In the genomic region with DNA sequence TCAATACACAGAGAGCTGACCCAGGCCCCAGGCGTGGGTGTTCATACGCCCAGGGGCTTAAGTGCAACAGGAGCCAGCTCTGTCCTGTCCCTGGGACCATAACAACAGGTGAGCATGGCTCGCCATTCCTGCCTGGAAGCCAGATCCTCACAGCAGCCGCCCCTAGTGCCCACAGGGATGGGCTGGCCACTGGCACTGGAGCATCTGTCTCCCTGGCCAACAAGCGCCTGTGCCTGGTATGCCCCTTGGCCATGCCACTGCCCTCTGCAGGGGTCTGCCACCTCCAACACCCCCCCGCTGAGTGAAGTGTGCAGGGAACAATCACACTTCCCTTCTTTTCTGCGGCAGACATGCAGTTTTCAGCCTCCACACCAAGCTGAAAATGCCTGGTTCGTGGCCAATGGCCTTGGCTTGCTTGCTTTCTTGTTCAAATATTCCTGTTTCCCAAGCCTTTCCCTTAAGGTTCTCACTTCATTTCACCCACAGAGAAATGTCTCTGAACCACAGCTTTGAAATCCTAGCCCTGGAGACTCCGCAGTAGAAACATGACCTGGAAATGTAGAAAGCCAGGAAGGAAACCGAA, we compare ENCODE assay signal across 23 cellular contexts. TPM values are rescaled to one million over a fixed set of nuclear protein-coding genes. Genes with fewer than 3 reads are reported as not detected.
A peak's percentile ranks its signal among the peaks of the same experiment; 100 is the strongest.
DNase-seq lines count a peak whose midpoint lies in the region; ATAC-seq and TF ChIP-seq lines count a peak whose summit lies in the region.
"Had no signal": no experiment of that assay in that cellular context is flagged by ENCODE, and none has a peak within 500 bp of the region (broad histone marks: within the 10 kb centered on the region; RNA-seq: fewer than 3 reads in every experiment).

No MANE protein-coding gene starts in this region.

- WGBS in heart right ventricle, 2 donors: 64 to 66% methylated on average over 10 of the region's 10 CpGs

- H3K9me3 Mint-ChIP-seq in endothelial cell (ENCODE audit: unreplicated experiment) (no peaks in the 10 kb centered on the region), T-cell (no peaks in the 10 kb centered on the region)
- H3K9me3 Mint-ChIP-seq: activated CD4-positive, alpha-beta memory T cell treated with anti-CD3 and anti-CD28 coated beads for 36 hours; activated T-helper 2 cell treated with anti-CD3 and anti-CD28 coated beads, Interferon-gamma antibody, Interleukin-2, Interleukin-4, amounts not matched to agents 10 μg/mL and 5 μg/mL and 100 μg/mL, durations not matched to agents 14 hours and 24 hours and 36 hours; CD8-positive, alpha-beta T cell; nephron progenitor cell had no signal

- peaks cover 7% of the 10 kb centered on the region for H3K27me3 Mint-ChIP-seq in endothelial cell (ENCODE audit: unreplicated experiment)
- peaks cover 45 to 63% of the 10 kb centered on the region in 2 donors for H3K27me3 Mint-ChIP-seq in T-cell

- ATAC-seq in heart right ventricle: peak in 3 of 8 donors; percentile 3 to 24 (median 19)
- ATAC-seq in T-cell (replicated peaks in 1 of 4): no peak
- ATAC-seq: CD8-positive, alpha-beta T cell; esophagus mucosa; K562 had no signal

- peaks cover 14 to 67% (median 48%) of the 10 kb centered on the region in 9 donors for H3K4me1 ChIP-seq in heart right ventricle

- H3K4me3 Mint-ChIP-seq in endothelial cell (ENCODE audit: unreplicated experiment): no peak overlapping the region
- no peak overlapping the region for H3K4me3 Mint-ChIP-seq in T-cell
- H3K4me3 Mint-ChIP-seq: activated CD4-positive, alpha-beta memory T cell treated with anti-CD3 and anti-CD28 coated beads for 36 hours; activated naive CD8-positive, alpha-beta T cell; CD8-positive, alpha-beta T cell; nephron progenitor cell had no signal

- H3K27ac Mint-ChIP-seq in endothelial cell (ENCODE audit: unreplicated experiment) (no peak overlapping the region), T-cell (no peak overlapping the region)
- H3K27ac Mint-ChIP-seq: activated CD4-positive, alpha-beta memory T cell treated with anti-CD3 and anti-CD28 coated beads for 36 hours; activated naive CD8-positive, alpha-beta T cell; activated T-helper 2 cell treated with anti-CD3 and anti-CD28 coated beads, Interferon-gamma antibody, Interleukin-2, Interleukin-4, amounts not matched to agents 10 μg/mL and 5 μg/mL and 100 μg/mL, durations not matched to agents 14 hours and 24 hours and 36 hours; CD8-positive, alpha-beta T cell; nephron progenitor cell had no signal

- DNase-seq in caudate nucleus (lab: John Stamatoyannopoulos, UW) (peak in 2 of 61 donors; percentile 10 to 49), heart right ventricle (peak in 1 of 2 donors; percentile 29), posterior vena cava (ENCODE audit: low spot score) (peak; percentile 82), retina (no peak), endothelial cell (ENCODE audit: low spot score) (no peak), T-cell (no peak)
- no peak for DNase-seq in activated CD4-positive, alpha-beta T cell treated with anti-CD3 and anti-CD28 coated beads, Interleukin-2, amount 50 U/mL, for 1 hour
- DNase-seq: activated CD4-positive, alpha-beta memory T cell treated with anti-CD3 and anti-CD28 coated beads for 36 hours; activated CD8-positive, alpha-beta memory T cell treated with anti-CD3 and anti-CD28 coated beads, Interleukin-2, amount 50 U/mL, for 48 hours; CD8-positive, alpha-beta T cell; effector CD8-positive, alpha-beta T cell; gastrocnemius medialis; NCI-H2081; NCI-H82; nephron progenitor cell; stimulated activated CD4-positive, alpha-beta T cell treated with anti-CD3 and anti-CD28 coated beads, Interleukin-1b, Interleukin-23, amount 100 ng/mL, for 48 hours; T-helper 9 cell had no signal

- H3K36me3 ChIP-seq in heart right ventricle: peaks cover 0 to 3% (median 0%) of the 10 kb centered on the region in 9 donors
- H3K36me3 ChIP-seq: gastrocnemius medialis had no signal

- no peaks in the 10 kb centered on the region for H3K27me3 ChIP-seq in heart right ventricle
- H3K27me3 ChIP-seq: gastrocnemius medialis had no signal

- H3K9me3 ChIP-seq in heart right ventricle: no peaks in the 10 kb centered on the region
- H3K9me3 ChIP-seq: gastrocnemius medialis had no signal

- no peak for TF ChIP-seq CTCF in heart right ventricle (IDR thresholded peaks at IDR 0.05)
- TF ChIP-seq CTCF in endothelial cell (IDR thresholded peaks at IDR 0.05; ENCODE audit: unreplicated experiment): no peak

- peaks cover 22% of the 10 kb centered on the region for H3K4me1 Mint-ChIP-seq in endothelial cell (ENCODE audit: unreplicated experiment)
- H3K4me1 Mint-ChIP-seq in T-cell: no peaks in the 10 kb centered on the region

- no peaks in the 10 kb centered on the region for H3K36me3 Mint-ChIP-seq in endothelial cell (ENCODE audit: low read depth, unreplicated experiment)
- H3K36me3 Mint-ChIP-seq in T-cell: no peaks in the 10 kb centered on the region
- H3K36me3 Mint-ChIP-seq: activated CD4-positive, alpha-beta memory T cell treated with anti-CD3 and anti-CD28 coated beads for 36 hours; activated naive CD8-positive, alpha-beta T cell; CD8-positive, alpha-beta T cell; WTC11 had no signal

- CTCF ChIA-PET in T-cell (lab: Charles Lee): interaction anchor here in 1 of 2 donors (0.6 kb wide), 1 partner anchor 10 kb away, joined by 11 read pairs; no protein-coding TSS in a partner anchor

- no peak overlapping the region for H3K4me3 ChIP-seq in heart right ventricle
- H3K4me3 ChIP-seq: gastrocnemius medialis, K562, skin epidermis had no signal

- H3K27ac ChIP-seq in caudate nucleus (ENCODE audit: low read depth, low read length) (peak overlapping the region; percentile 70), heart right ventricle (peak overlapping the region in 7 of 10 donors; percentile 5 to 72 (median 58))
- H3K27ac ChIP-seq: skin epidermis had no signal

- intact Hi-C loops in heart right ventricle (cut with DNase I): loop anchor here in 7 of 10 donors (2.0 to 10.0 kb wide), 5 partner anchors 46 to 81 kb away; a partner anchor contains a TSS
- intact Hi-C loops in posterior vena cava (cut with DNase I): loop anchor here in 1 of 2 donors (10.0 kb wide), 1 partner anchor 53 kb away; a partner anchor contains a TSS

- POLR2A ChIA-PET in T-cell (lab: Charles Lee): no interaction called here

RNA-seq across cellular contexts. Expression of a gene that starts 50.7 kb away (rescaled TPM):
- total RNA-seq in heart right ventricle (10 to 100 TPM in 6 of 10 donors, 1 to 10 TPM in 4; 9.1 to 18.1 (median 10.7) TPM), posterior vena cava (10 to 100 TPM; 20.5 to 20.8 TPM), endothelial cell (ENCODE audit: unreplicated experiment) (2.8 TPM), T-cell (under 1 TPM; 0.26 to 0.89 (median 0.53) TPM)
- polyA plus RNA-seq in heart right ventricle: 1 to 10 TPM; 5.1 to 7.2 TPM
